21 cellular contexts compared by ENCODE assay signal in genomic region chr3:150564243-150564642, GRCh38. TPM values are rescaled to one million over a fixed set of nuclear protein-coding genes. Genes with fewer than 3 reads are reported as not detected.
DNase-seq lines count a peak whose midpoint lies in the region; ATAC-seq, FAIRE-seq and TF ChIP-seq lines count a peak whose summit lies in the region.
"Had no signal": no experiment of that assay in that cellular context is flagged by ENCODE, and none has a peak within 500 bp of the region (broad histone marks: within the 10 kb centered on the region; RNA-seq: fewer than 3 reads in every experiment).

No MANE protein-coding gene starts in this region.

- H3K27ac ChIP-seq in coronary artery = no peak overlapping the region
- H3K27ac ChIP-seq: A549; BLaER1 treated with 17β-estradiol and CSF1 and Interleukin-3, amounts not matched to agents 10 nM and 100 nM; C4-2B had no signal

- no peak for ATAC-seq in HG02623 (IDR thresholded peaks at IDR 0.05; ENCODE audit: unreplicated experiment)
- ATAC-seq: A549; CD8-positive, alpha-beta T cell had no signal

- no peak for TF ChIP-seq CTCF in coronary artery (IDR thresholded peaks at IDR 0.05)

- DNase-seq in frontal cortex (ENCODE audit: low spot score in 2 of 2) = no peak
- DNase-seq in coronary artery (ENCODE audit: low spot score) = no peak
- DNase-seq in RKO (ENCODE audit: low spot score) = no peak
- DNase-seq: 8988T; AML-193; Caco-2; Calu3; CD4-positive, alpha-beta T cell; CD8-positive, alpha-beta T cell; DMS79 treated with DMSO at 0.1 percent for 48 hours; GDM1 had no signal

- FAIRE-seq in A204.1 (lab: Jason Lieb, UNC) (peak; percentile 57), G401.6 (lab: Jason Lieb, UNC) (peak; percentile 60), endometrium (lab: Jason Lieb, UNC) (peak; percentile 23), frontal cortex (lab: Jason Lieb, UNC) (peak; percentile 36)
- FAIRE-seq: A549, D721Med, GM12891, GM19239 had no signal

- H3K4me3 ChIP-seq in coronary artery = no peak overlapping the region
- H3K4me3 ChIP-seq: A549; BLaER1 treated with 17β-estradiol and CSF1 and Interleukin-3, amounts not matched to agents 10 nM and 100 nM had no signal

RNA-seq across cellular contexts. Expression of gene EIF2A, which starts 17.7 kb away (rescaled TPM):
- total RNA-seq in frontal cortex = 201 TPM

RNA-seq across cellular contexts. Expression of gene SERP1, which starts 17.9 kb away (rescaled TPM):
- total RNA-seq in frontal cortex = 67.3 TPM

RNA-seq across cellular contexts. Expression of gene SELENOT, which starts 38.9 kb away (rescaled TPM):
- total RNA-seq in frontal cortex = 106 TPM
